ENCODE assay signal across 8 cellular contexts in the genomic region with DNA sequence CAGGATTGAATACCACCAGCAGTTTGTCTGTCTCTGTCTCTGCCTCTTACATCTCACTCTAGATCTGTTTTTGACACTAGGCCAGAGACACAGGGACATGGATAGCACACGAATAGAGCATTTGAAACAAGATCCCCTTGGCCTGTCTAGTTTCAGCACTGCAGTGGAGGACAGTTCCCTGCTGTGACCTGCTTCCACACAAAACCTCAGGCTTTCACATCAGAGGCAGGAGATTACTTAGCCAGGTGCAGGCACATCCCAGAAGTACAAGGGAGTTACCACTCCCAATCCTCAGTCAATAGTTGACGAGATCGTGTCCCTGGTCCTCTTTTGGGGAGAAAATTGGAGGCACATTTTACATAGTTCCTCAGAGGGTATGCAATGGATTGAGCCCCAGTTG. TPM values are rescaled to one million over a fixed set of nuclear protein-coding genes. Genes with fewer than 3 reads are reported as not detected.
DNase-seq lines count a peak whose midpoint lies in the region; ATAC-seq and TF ChIP-seq lines count a peak whose summit lies in the region.

No MANE protein-coding gene starts in this region.

- no peaks in the 10 kb centered on the region for H3K9me3 ChIP-seq in gastrocnemius medialis

- H3K27me3 ChIP-seq in H7 (ENCODE audit: control insufficient read depth, insufficient read depth, low read length) (no peaks in the 10 kb centered on the region; the same call in 1 of the 2 replicates), gastrocnemius medialis (no peaks in the 10 kb centered on the region)

- TF ChIP-seq POLR2A in gastrocnemius medialis (IDR thresholded peaks at IDR 0.05) = no peak

- DNase-seq in H7 (peak; percentile 37), NCI-H345 treated with DMSO at 0.1 percent for 48 hours (lab: John Stamatoyannopoulos, UW; ENCODE audit: unreplicated experiment) (peak; percentile 27), epithelial cell of esophagus (ENCODE audit: low read depth) (peak; percentile 72), retina (peak; percentile 56), NCI-H1436 treated with DMSO at 0.1 percent for 48 hours (lab: John Stamatoyannopoulos, UW) (no peak), gastrocnemius medialis (no peak)
- DNase-seq in activated CD4-positive, CD25-positive, alpha-beta regulatory T cell (lab: John Stamatoyannopoulos, UW) = no peak

- TF ChIP-seq CTCF in epithelial cell of esophagus (IDR thresholded peaks at IDR 0.05; ENCODE audit: insufficient read depth, low read depth, low read length, missing control alignments) (no peak), gastrocnemius medialis (IDR thresholded peaks at IDR 0.05 in 4 of 5, conservative IDR thresholded peaks at IDR 0.05 in 1 of 5) (no peak)

- in situ Hi-C loops in gastrocnemius medialis (cut with MboI; ENCODE audit: low sequenced_read_pairs in 4 of 4) = no loop called here

- no peaks in the 10 kb centered on the region for H3K36me3 ChIP-seq in H7 (replicated peaks; ENCODE audit: control insufficient read depth, insufficient read depth, low read length)
- H3K36me3 ChIP-seq in gastrocnemius medialis = no peaks in the 10 kb centered on the region

- no peaks in the 10 kb centered on the region for H3K4me1 ChIP-seq in gastrocnemius medialis

- H3K4me3 ChIP-seq in H7 (ENCODE audit: insufficient read depth, low read depth, low read length) (no peak overlapping the region), epithelial cell of esophagus (ENCODE audit: low read length) (no peak overlapping the region), gastrocnemius medialis (no peak overlapping the region)

- intact Hi-C loops in gastrocnemius medialis (cut with DNase I; ENCODE audit: low total_unique reads) = no loop called here

- ATAC-seq in gastrocnemius medialis = no peak
- ATAC-seq in GM21825 (IDR thresholded peaks at IDR 0.05; ENCODE audit: unreplicated experiment) = no peak

- H3K27ac ChIP-seq in gastrocnemius medialis = no peak overlapping the region

RNA-seq across cellular contexts. Expression of a gene that starts 34.0 kb away (rescaled TPM):
- 0.14 TPM in 1 of 2 replicates, not detected in the other for total RNA-seq in H7 (2014; rRNA removed; shearing (Covaris generic))
- 1 to 10 TPM in 1 of 4 donors, not detected in 3; 1.1 TPM for total RNA-seq in gastrocnemius medialis

Comparison
In these comparisons a context has a peak if more than half of its experiments do, and no peak if none do; other contexts are left out.
1. DNase-seq: peak in H7 (single experiment), NCI-H345 treated with DMSO at 0.1 percent for 48 hours (single experiment), epithelial cell of esophagus (single experiment) and retina (single experiment); none in activated CD4-positive, CD25-positive, alpha-beta regulatory T cell (0 of 4), NCI-H1436 treated with DMSO at 0.1 percent for 48 hours (single experiment) and gastrocnemius medialis (0 of 2).